17 cellular contexts compared by ENCODE assay signal in the genomic region with DNA sequence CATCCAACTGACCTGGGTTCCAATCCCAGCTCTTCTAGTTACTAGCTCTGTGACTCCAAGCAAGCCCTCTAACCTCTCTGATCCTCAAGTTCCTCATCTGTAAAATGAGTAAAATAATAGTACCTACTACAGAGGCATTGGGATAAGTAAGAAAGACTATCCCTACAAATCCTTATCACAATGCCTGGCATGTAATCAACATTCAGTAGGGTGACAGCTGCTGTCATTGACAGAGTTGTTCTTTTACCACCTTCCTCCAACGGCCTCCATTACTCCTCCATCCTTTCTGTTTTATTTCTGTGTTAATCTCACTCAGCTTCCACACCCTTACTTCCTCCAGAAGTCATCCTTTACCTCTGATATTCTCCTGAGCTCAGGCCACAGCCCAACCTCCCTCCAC. TPM values are rescaled to one million over a fixed set of nuclear protein-coding genes. Genes with fewer than 3 reads are reported as not detected.
DNase-seq lines count a peak whose midpoint lies in the region; ATAC-seq and TF ChIP-seq lines count a peak whose summit lies in the region.
"Had no signal": no experiment of that assay in that cellular context is flagged by ENCODE, and none has a peak within 500 bp of the region (broad histone marks: within the 10 kb centered on the region; RNA-seq: fewer than 3 reads in every experiment).

No MANE protein-coding gene starts in this region.

- no peak for TF ChIP-seq POLR2A in heart left ventricle (IDR thresholded peaks at IDR 0.05)

- H3K4me3 Mint-ChIP-seq in neural progenitor cell = no peak overlapping the region
- H3K4me3 Mint-ChIP-seq: activated T-cell treated with anti-CD3 and anti-CD28 coated beads, Interleukin-2, amount 50 U/mL, for 4 hours; GM23338; immature natural killer cell; naive thymus-derived CD4-positive, alpha-beta T cell had no signal

- H3K27ac Mint-ChIP-seq in neural progenitor cell = peak overlapping the region; percentile 4
- H3K27ac Mint-ChIP-seq: GM23338; immature natural killer cell; naive thymus-derived CD4-positive, alpha-beta T cell had no signal

- WGBS in heart left ventricle, 4 donors = 18 to 47% (median 22%) methylated on average over 1 of the region's 1 CpG
- 83 to 87% methylated on average over 1 of the region's 1 CpG for WGBS in aorta, 2 donors

- no peaks in the 10 kb centered on the region for H3K9me3 ChIP-seq in heart left ventricle
- no peaks in the 10 kb centered on the region for H3K9me3 ChIP-seq in neural progenitor cell (ENCODE audit: low read depth)
- no peaks in the 10 kb centered on the region for H3K9me3 ChIP-seq in aorta (ENCODE audit: control insufficient read depth, low read length)
- H3K9me3 ChIP-seq: lower lobe of right lung had no signal

- no peaks in the 10 kb centered on the region for H4K20me1 ChIP-seq in neural progenitor cell (ENCODE audit: low read depth)

- no peaks in the 10 kb centered on the region for H3F3A ChIP-seq in neural progenitor cell (ENCODE audit: low read depth)

- H3K4me1 Mint-ChIP-seq in neural progenitor cell = peaks cover 4% of the 10 kb centered on the region
- H3K4me1 Mint-ChIP-seq: immature natural killer cell; naive thymus-derived CD4-positive, alpha-beta T cell had no signal

- H3K4me1 ChIP-seq in heart left ventricle (peaks cover 0 to 47% (median 17%) of the 10 kb centered on the region in 12 donors), neural progenitor cell (no peaks in the 10 kb centered on the region), aorta (ENCODE audit: control insufficient read depth in 1 of 2, insufficient read depth in 2 of 2, low read length in 2 of 2) (peaks cover 5 to 6% of the 10 kb centered on the region in 2 donors)

- H3K9me3 Mint-ChIP-seq in neural progenitor cell = no peaks in the 10 kb centered on the region
- H3K9me3 Mint-ChIP-seq: activated T-cell treated with anti-CD3 and anti-CD28 coated beads, Interleukin-2, amount 50 U/mL, for 4 hours; GM23338; naive thymus-derived CD4-positive, alpha-beta T cell had no signal

- H3K4me2 ChIP-seq in neural progenitor cell = no peak overlapping the region
- H3K4me2 ChIP-seq: GM23338 had no signal

- no peak for DNase-seq in heart left ventricle
- DNase-seq in Right ventricle myocardium inferior (ENCODE audit: missing footprints) = no peak
- DNase-seq in coronary artery (ENCODE audit: low spot score) = no peak
- DNase-seq in neural progenitor cell (ENCODE audit: low spot score) = no peak
- no peak for DNase-seq in aorta
- DNase-seq in D341Med (ENCODE audit: low spot score) = no peak
- DNase-seq in SKM-1 treated with dmso at 0.1 percent for 144 hours (lab: John Stamatoyannopoulos, UW; ENCODE audit: unreplicated experiment) = no peak
- DNase-seq in stimulated activated naive CD8-positive, alpha-beta T cell treated with anti-CD3 and anti-CD28 coated beads, Interleukin-15, Interleukin-2, amounts not matched to agents 100 U/mL and 50 U/mL, for 24 hours = no peak
- DNase-seq: activated CD4-positive, alpha-beta T cell treated with anti-CD3 and anti-CD28 coated beads, Interleukin-2, amount 50 U/mL, for 48 hours; activated naive CD4-positive, alpha-beta T cell treated with anti-CD3 and anti-CD28 coated beads, Interleukin-2, amount 50 U/mL, for 16 hours; activated T-cell treated with anti-CD3 and anti-CD28 coated beads, Interleukin-2, amount 50 U/mL, for 4 hours; DMS79 treated with DMSO at 0.1 percent for 48 hours; immature natural killer cell; lower lobe of right lung; naive thymus-derived CD4-positive, alpha-beta T cell; stimulated activated CD4-positive, alpha-beta T cell treated with anti-CD3 and anti-CD28 coated beads, Interleukin-4, amount 100 ng/mL, for 4 hours had no signal

- H3K9ac ChIP-seq in neural progenitor cell = no peak overlapping the region

- no peak overlapping the region for H3K4me3 ChIP-seq in heart left ventricle
- peak overlapping the region; percentile 58 for H3K4me3 ChIP-seq in coronary artery
- no peak overlapping the region for H3K4me3 ChIP-seq in neural progenitor cell
- H3K4me3 ChIP-seq in aorta (ENCODE audit: low read length in 2 of 2) = no peak overlapping the region
- H3K4me3 ChIP-seq: GM23338, lower lobe of right lung had no signal

- H3K27me3 ChIP-seq in heart left ventricle (no peaks in the 10 kb centered on the region), neural progenitor cell (no peaks in the 10 kb centered on the region), aorta (ENCODE audit: control insufficient read depth in 1 of 2, insufficient read depth in 2 of 2, low read length in 1 of 2) (no peaks in the 10 kb centered on the region)

- no peak overlapping the region for H2AFZ ChIP-seq in neural progenitor cell (replicated peaks)

- H3K36me3 ChIP-seq in heart left ventricle (no peaks in the 10 kb centered on the region), neural progenitor cell (no peaks in the 10 kb centered on the region), aorta (ENCODE audit: control insufficient read depth in 1 of 2, insufficient read depth in 2 of 2, low read length in 1 of 2) (no peaks in the 10 kb centered on the region)
- H3K36me3 ChIP-seq: lower lobe of right lung had no signal

- intact Hi-C loops in heart left ventricle (cut with DNase I) (loop anchor here in 1 of 10 donors (5.0 kb wide), 1 partner anchor 33 kb away; no protein-coding TSS in a partner anchor), Right ventricle myocardium inferior (cut with DNase I) (no loop called here), aorta (cut with DNase I) (no loop called here)

- no peak for TF ChIP-seq CTCF in heart left ventricle (IDR thresholded peaks at IDR 0.05)
- no peak for TF ChIP-seq CTCF in coronary artery (IDR thresholded peaks at IDR 0.05)
- no peak for TF ChIP-seq CTCF in neural progenitor cell (IDR thresholded peaks at IDR 0.05)

- H3K27me3 Mint-ChIP-seq in neural progenitor cell (ENCODE audit: insufficient read depth, low read depth) = no peaks in the 10 kb centered on the region

- ATAC-seq in heart left ventricle (no peak), Right ventricle myocardium inferior (no peak), aorta (ENCODE audit: low FRiP score) (no peak)
- ATAC-seq in stimulated activated naive CD8-positive, alpha-beta T cell treated with anti-CD3 and anti-CD28 coated beads, Interleukin-15, Interleukin-2, amounts not matched to agents 100 U/mL and 50 U/mL, for 24 hours = no peak
- ATAC-seq: activated T-cell treated with anti-CD3 and anti-CD28 coated beads, Interleukin-2, amount 50 U/mL, for 4 hours; GM23338; naive thymus-derived CD4-positive, alpha-beta T cell had no signal

- no peaks in the 10 kb centered on the region for H3K36me3 Mint-ChIP-seq in neural progenitor cell
- H3K36me3 Mint-ChIP-seq: naive thymus-derived CD4-positive, alpha-beta T cell had no signal

- H3K27ac ChIP-seq in heart left ventricle (peak overlapping the region in 7 of 12 donors; percentile 2 to 66 (median 44)), coronary artery (peak overlapping the region; percentile 67 to 95), neural progenitor cell (no peak overlapping the region), aorta (ENCODE audit: low read depth in 1 of 2, low read length in 2 of 2) (peak overlapping the region; percentile 16 to 90)
- H3K27ac ChIP-seq: lower lobe of right lung had no signal

- H3K79me2 ChIP-seq in neural progenitor cell (ENCODE audit: low read depth) = no peaks in the 10 kb centered on the region

RNA-seq across cellular contexts. Expression of gene FGF1, which starts 40.4 kb away (rescaled TPM):
- total RNA-seq in heart left ventricle (10 to 100 TPM; 41.2 to 74.7 (median 50.5) TPM), Right ventricle myocardium inferior (57.0 TPM), neural progenitor cell (ENCODE audit: low replicate concordance) (not detected in 2 replicates), aorta (10 to 100 TPM; 24.4 to 25.6 TPM)
- polyA plus RNA-seq in heart left ventricle (10 to 100 TPM in 1 of 2 donors, 1 to 10 TPM in 1; 8.7 to 22.4 TPM), aorta (10 to 100 TPM; 19.8 to 44.2 TPM)
- total RNA-seq: activated T-cell treated with anti-CD3 and anti-CD28 coated beads, Interleukin-2, amount 50 U/mL, for 4 hours; naive thymus-derived CD4-positive, alpha-beta T cell had no signal
- polyA plus RNA-seq: immature natural killer cell; naive thymus-derived CD4-positive, alpha-beta T cell had no signal

Comparison
In these comparisons a context has a peak if more than half of its experiments do, and no peak if none do; other contexts are left out.
1. RNA of gene FGF1, which starts 40.4 kb away (total RNA-seq): 57.0 TPM in Right ventricle myocardium inferior (single experiment), 41.2 to 74.7 TPM in heart left ventricle and 24.4 to 25.6 TPM in aorta; not detected in neural progenitor cell; every median in the first group is over 10 times any median in the second.